ENCODE assay signal across 13 cellular contexts in the genomic region with DNA sequence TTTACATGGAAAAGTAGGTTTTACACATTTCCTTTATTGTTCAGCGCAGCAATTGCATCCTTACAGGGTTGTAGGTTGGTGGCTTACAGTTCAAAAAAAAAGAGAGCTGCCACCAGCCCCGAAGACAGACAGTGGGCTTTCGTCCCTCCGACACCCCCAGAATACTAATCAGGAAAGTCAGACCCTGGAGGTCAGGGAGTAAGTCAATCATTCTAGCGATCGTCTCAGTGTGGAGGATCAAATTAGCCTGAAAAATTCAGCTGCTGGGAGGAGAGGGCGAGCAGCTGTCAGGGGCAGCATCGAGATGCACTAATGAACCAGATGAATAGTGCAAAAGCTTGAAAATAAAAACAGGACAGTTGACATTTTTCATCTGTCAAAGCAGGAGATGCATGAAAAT.
"Had no signal": no experiment of that assay in that cellular context is flagged by ENCODE, and none has a peak within 500 bp of the region (broad histone marks: within the 10 kb centered on the region; RNA-seq: fewer than 3 reads in every experiment).

No MANE protein-coding gene starts in this region.

- H3K27me3 ChIP-seq: foreskin keratinocyte, left lung, transverse colon, vagina had no signal

- H3K4me3 Mint-ChIP-seq: activated naive CD8-positive, alpha-beta T cell had no signal

- H3K27ac ChIP-seq: epithelial cell of prostate, foreskin keratinocyte, left lung, transverse colon, vagina, WERI-Rb-1 had no signal

- H3K36me3 ChIP-seq: transverse colon, WERI-Rb-1 had no signal

- H3K4me1 ChIP-seq: foreskin keratinocyte, vagina had no signal

- H3K27me3 Mint-ChIP-seq: activated naive CD8-positive, alpha-beta T cell had no signal

- DNase-seq: activated CD4-positive, alpha-beta T cell treated with anti-CD3 and anti-CD28 coated beads, Interleukin-2, amount 50 U/mL, for 48 hours; dermis blood vessel endothelial cell; foreskin keratinocyte; kidney; left lung; midbrain; stimulated activated naive CD8-positive, alpha-beta T cell treated with anti-CD3 and anti-CD28 coated beads, Interleukin-15, Interleukin-2, amounts not matched to agents 100 U/mL and 50 U/mL, for 24 hours; substantia nigra; transverse colon; WERI-Rb-1 had no signal

- H3K27ac Mint-ChIP-seq: activated naive CD8-positive, alpha-beta T cell had no signal

- H3K9me3 ChIP-seq: left lung, transverse colon, vagina had no signal

- H3K4me3 ChIP-seq: left lung, transverse colon, vagina had no signal
